Comparison of ENCODE assay signal across 22 cellular contexts in genomic region chr5:124262443-124262842, GRCh38.
DNase-seq lines count a peak whose midpoint lies in the region; ATAC-seq lines count a peak whose summit lies in the region.
"Had no signal": no experiment of that assay in that cellular context is flagged by ENCODE, and none has a peak within 500 bp of the region (broad histone marks: within the 10 kb centered on the region; RNA-seq: fewer than 3 reads in every experiment).

No MANE protein-coding gene starts in this region.

- no peaks in the 10 kb centered on the region for H3K9me3 Mint-ChIP-seq in natural killer cell treated with Interleukin-12 subunit alpha and Interleukin-12 subunit beta and Interleukin-15 and Interleukin-18, amount 100 ng/mL, for 72 hours
- H3K9me3 Mint-ChIP-seq: activated naive CD4-positive, alpha-beta T cell treated with anti-CD3 and anti-CD28 coated beads, Interleukin-2, amount 50 U/mL, for 24 hours had no signal

- WGBS in iPS DF 6.9 (ENCODE audit: insufficient coverage, insufficient read length): no CpG with 5 or more reads among the region's 7 CpGs

- H3K27ac Mint-ChIP-seq in natural killer cell treated with Interleukin-12 subunit alpha and Interleukin-12 subunit beta and Interleukin-15 and Interleukin-18, amount 100 ng/mL, for 72 hours: no peak overlapping the region
- H3K27ac Mint-ChIP-seq: activated naive CD4-positive, alpha-beta T cell treated with anti-CD3 and anti-CD28 coated beads, Interleukin-2, amount 50 U/mL, for 24 hours; activated T-cell treated with anti-CD3 and anti-CD28 coated beads, Interleukin-2, amount 50 U/mL, for 24 hours had no signal

- H3K4me3 Mint-ChIP-seq in natural killer cell treated with Interleukin-12 subunit alpha and Interleukin-12 subunit beta and Interleukin-15 and Interleukin-18, amount 100 ng/mL, for 72 hours: no peak overlapping the region
- H3K4me3 Mint-ChIP-seq: activated naive CD4-positive, alpha-beta T cell treated with anti-CD3 and anti-CD28 coated beads, Interleukin-2, amount 50 U/mL, for 24 hours; activated T-cell treated with anti-CD3 and anti-CD28 coated beads, Interleukin-2, amount 50 U/mL, for 24 hours; nephron had no signal

- no peak overlapping the region for H3K4me3 ChIP-seq in iPS DF 6.9 (ENCODE audit: low read length)
- no peak overlapping the region for H3K4me3 ChIP-seq in skeletal muscle cell (ENCODE audit: low read depth, low read length)
- H3K4me3 ChIP-seq: K562, tibial nerve had no signal

- no peaks in the 10 kb centered on the region for H3K27me3 Mint-ChIP-seq in natural killer cell treated with Interleukin-12 subunit alpha and Interleukin-12 subunit beta and Interleukin-15 and Interleukin-18, amount 100 ng/mL, for 72 hours
- H3K27me3 Mint-ChIP-seq: activated naive CD4-positive, alpha-beta T cell treated with anti-CD3 and anti-CD28 coated beads, Interleukin-2, amount 50 U/mL, for 24 hours; activated T-cell treated with anti-CD3 and anti-CD28 coated beads, Interleukin-2, amount 50 U/mL, for 24 hours had no signal

- H3K27me3 ChIP-seq in iPS DF 6.9 (ENCODE audit: control insufficient read depth, insufficient read depth, low read length): no peaks in the 10 kb centered on the region
- H3K27me3 ChIP-seq: brain microvascular endothelial cell, tibial nerve had no signal

- no peaks in the 10 kb centered on the region for H3K36me3 ChIP-seq in iPS DF 6.9 (ENCODE audit: control insufficient read depth, insufficient read depth, low read length)
- H3K36me3 ChIP-seq: brain microvascular endothelial cell, tibial nerve had no signal

- no peaks in the 10 kb centered on the region for H3K4me1 Mint-ChIP-seq in natural killer cell treated with Interleukin-12 subunit alpha and Interleukin-12 subunit beta and Interleukin-15 and Interleukin-18, amount 100 ng/mL, for 72 hours (ENCODE audit: low read depth in 2 of 2)
- H3K4me1 Mint-ChIP-seq: activated naive CD4-positive, alpha-beta T cell treated with anti-CD3 and anti-CD28 coated beads, Interleukin-2, amount 50 U/mL, for 24 hours; nephron had no signal

- no peaks in the 10 kb centered on the region for H3K9me3 ChIP-seq in iPS DF 6.9 (ENCODE audit: control insufficient read depth, insufficient read depth, low read length)
- H3K9me3 ChIP-seq: tibial nerve had no signal

- no peaks in the 10 kb centered on the region for H3K36me3 Mint-ChIP-seq in natural killer cell treated with Interleukin-12 subunit alpha and Interleukin-12 subunit beta and Interleukin-15 and Interleukin-18, amount 100 ng/mL, for 72 hours
- H3K36me3 Mint-ChIP-seq: activated naive CD4-positive, alpha-beta T cell treated with anti-CD3 and anti-CD28 coated beads, Interleukin-2, amount 50 U/mL, for 24 hours had no signal

- peak; percentile 7 for DNase-seq in DMS 273 (lab: John Stamatoyannopoulos, UW; ENCODE audit: unreplicated experiment)
- DNase-seq in DMS 273 treated with DMSO at 0.1 percent for 48 hours (lab: John Stamatoyannopoulos, UW): no peak
- DNase-seq in brain pericyte (ENCODE audit: low read depth, low spot score): peak; percentile 53
- DNase-seq in iPS DF 6.9 (ENCODE audit: low read depth, low spot score): peak; percentile 11
- peak; percentile 47 for DNase-seq in skeletal muscle cell (ENCODE audit: low read depth)
- no peak for DNase-seq in natural killer cell treated with Interleukin-12 subunit alpha and Interleukin-12 subunit beta and Interleukin-15 and Interleukin-18, amount 100 ng/mL, for 72 hours (ENCODE audit: low spot score)
- no peak for DNase-seq in SKM-1 (lab: John Stamatoyannopoulos, UW; ENCODE audit: unreplicated experiment)
- DNase-seq: 8988T; activated CD4-positive, alpha-beta T cell treated with anti-CD3 and anti-CD28 coated beads, Interleukin-2, amount 50 U/mL, for 48 hours; activated T-cell treated with anti-CD3 and anti-CD28 coated beads, Interleukin-2, amount 50 U/mL, for 24 hours; brain microvascular endothelial cell; erythroblast; NCI-H187 treated with DMSO at 0.1 percent for 48 hours; NCI-H510A; Right ventricle myocardium superior; T-helper 1 cell had no signal

- H3K4me1 ChIP-seq in iPS DF 6.9 (ENCODE audit: control insufficient read depth, insufficient read depth, low read length): peaks cover 7% of the 10 kb centered on the region; the same call in 1 of the 2 replicates

- ATAC-seq in natural killer cell treated with Interleukin-12 subunit alpha and Interleukin-12 subunit beta and Interleukin-15 and Interleukin-18, amount 100 ng/mL, for 72 hours: no peak
- no peak for ATAC-seq in HG02610 (IDR thresholded peaks at IDR 0.05; ENCODE audit: unreplicated experiment)
- ATAC-seq: K562 had no signal

- no peak overlapping the region for H3K27ac ChIP-seq in iPS DF 6.9 (ENCODE audit: low read length)
- H3K27ac ChIP-seq: brain microvascular endothelial cell, HL-60, tibial nerve had no signal

Comparison
In these comparisons a context has a peak if more than half of its experiments do, and no peak if none do; other contexts are left out.
1. DNase-seq: peak in DMS 273 (single experiment), brain pericyte (single experiment), iPS DF 6.9 (single experiment) and skeletal muscle cell (single experiment); none in DMS 273 treated with DMSO at 0.1 percent for 48 hours (single experiment), natural killer cell treated with Interleukin-12 subunit alpha and Interleukin-12 subunit beta and Interleukin-15 and Interleukin-18, amount 100 ng/mL, for 72 hours (single experiment) and SKM-1 (single experiment).